In the genomic region with DNA sequence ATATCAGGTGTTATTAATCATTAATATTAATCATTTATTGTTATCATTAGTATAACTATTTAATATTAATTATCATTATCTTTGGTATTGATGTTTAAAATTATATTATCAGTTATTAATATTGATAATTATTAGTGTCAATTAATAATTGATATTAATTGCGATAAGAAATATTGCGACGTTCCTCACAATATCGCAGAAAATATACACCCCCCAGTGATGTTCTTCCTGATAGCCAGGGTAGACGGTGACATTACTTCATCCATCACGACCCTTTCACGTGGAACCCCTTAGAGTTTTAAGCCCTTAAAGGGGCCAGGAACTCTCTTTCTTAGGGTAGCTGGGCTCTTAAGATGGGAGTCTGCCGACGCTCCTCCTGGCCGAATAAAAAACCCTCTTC, we compare ENCODE assay signal across 33 cellular contexts.
"Had no signal": no experiment of that assay in that cellular context is flagged by ENCODE, and none has a peak within 500 bp of the region (broad histone marks: within the 10 kb centered on the region; RNA-seq: fewer than 3 reads in every experiment).

No MANE protein-coding gene starts in this region.

- H3K9me3 ChIP-seq: left lung, lower lobe of right lung, neutrophil, ovary, prostate gland, stomach, testis, thyroid gland, transverse colon, upper lobe of left lung, vagina had no signal

- H3K4me3 Mint-ChIP-seq: mesothelial cell of epicardium; naive B cell; natural killer cell; nephron progenitor cell; neural progenitor cell; stimulated activated naive B cell treated with anti-CD40 and anti-IgM and Interleukin-4, amounts not matched to agents 10 μg/mL and 1 μg/mL and 100 μg/mL, for 72 hours had no signal

- H3K9me3 Mint-ChIP-seq: naive B cell; natural killer cell; neural progenitor cell; stimulated activated naive B cell treated with anti-CD40 and anti-IgM and Interleukin-4, amounts not matched to agents 10 μg/mL and 1 μg/mL and 100 μg/mL, for 72 hours had no signal

- H2AFZ ChIP-seq: neural progenitor cell had no signal

- H3K4me1 ChIP-seq: left lung, lower lobe of right lung, neural progenitor cell, prostate gland, testis, transverse colon, upper lobe of left lung, vagina had no signal

- H3K27ac Mint-ChIP-seq: mesothelial cell of epicardium; naive B cell; natural killer cell; nephron progenitor cell; neural progenitor cell; stimulated activated naive B cell treated with anti-CD40 and anti-IgM and Interleukin-4, amounts not matched to agents 10 μg/mL and 1 μg/mL and 100 μg/mL, for 72 hours had no signal

- H3K4me3 ChIP-seq: left lung, lower lobe of right lung, neural progenitor cell, ovary, prostate gland, skin epidermis, stomach, testis, thyroid gland, transverse colon, upper lobe of left lung, vagina had no signal

- H3K36me3 ChIP-seq: left lung, lower lobe of right lung, neural progenitor cell, neutrophil, ovary, prostate gland, stomach, thyroid gland, transverse colon, upper lobe of left lung, vagina had no signal

- DNase-seq: kidney; left colon; left lung; lower lobe of right lung; mammary epithelial cell; mesendoderm; naive B cell; natural killer cell; nephron progenitor cell; occipital lobe; ovary; posterior cingulate gyrus; retina; right cardiac atrium; stimulated activated CD4-positive, alpha-beta T cell treated with anti-CD3 and anti-CD28 coated beads, Interleukin-12 subunit alpha, Interleukin-12 subunit beta, amount 100 ng/mL, for 4 hours; stimulated activated CD4-positive, alpha-beta T cell treated with anti-CD3 and anti-CD28 coated beads, Interleukin-15, amount 100 ng/mL, for 24 hours; stimulated activated CD4-positive, alpha-beta T cell treated with anti-CD3 and anti-CD28 coated beads, Interleukin-2, amount 100 ng/mL, for 24 hours; stimulated activated CD4-positive, alpha-beta T cell treated with anti-CD3 and anti-CD28 coated beads, Interleukin-4, amount 100 ng/mL, for 1 hour; stimulated activated naive B cell treated with anti-CD40 and anti-IgM and Interleukin-4, amounts not matched to agents 10 μg/mL and 1 μg/mL and 100 μg/mL, for 72 hours; stimulated activated naive CD8-positive, alpha-beta T cell treated with anti-CD3 and anti-CD28 coated beads, Interleukin-15, Interleukin-2, amounts not matched to agents 100 U/mL and 50 U/mL, for 24 hours; stomach; testis; thyroid gland; transverse colon; upper lobe of left lung had no signal

- ATAC-seq: left colon; left lung; lower lobe of right lung; natural killer cell; right cardiac atrium; sciatic nerve; stimulated activated naive B cell treated with anti-CD40 and anti-IgM and Interleukin-4, amounts not matched to agents 10 μg/mL and 1 μg/mL and 100 μg/mL, for 72 hours; stimulated activated naive CD8-positive, alpha-beta T cell treated with anti-CD3 and anti-CD28 coated beads, Interleukin-15, Interleukin-2, amounts not matched to agents 100 U/mL and 50 U/mL, for 24 hours had no signal

- H3K27ac ChIP-seq: left lung, lower lobe of right lung, neural progenitor cell, neutrophil, ovary, prostate gland, skin epidermis, stomach, testis, thyroid gland, transverse colon, upper lobe of left lung, vagina had no signal

- H3K36me3 Mint-ChIP-seq: mesothelial cell of epicardium; naive B cell; natural killer cell; neural progenitor cell; stimulated activated naive B cell treated with anti-CD40 and anti-IgM and Interleukin-4, amounts not matched to agents 10 μg/mL and 1 μg/mL and 100 μg/mL, for 72 hours had no signal

- H3K4me1 Mint-ChIP-seq: naive B cell had no signal

- FAIRE-seq: islet of Langerhans had no signal

- H3K27me3 ChIP-seq: left lung, neural progenitor cell, neutrophil, ovary, stomach, testis, thyroid gland, transverse colon, upper lobe of left lung, vagina had no signal

- H3K4me2 ChIP-seq: neural progenitor cell had no signal
